Comparison of ENCODE assay signal across 8 cellular contexts in genomic region chr1:43936470-43937151, GRCh38. TPM values are rescaled to one million over a fixed set of nuclear protein-coding genes. Genes with fewer than 3 reads are reported as not detected.
A peak's percentile ranks its signal among the peaks of the same experiment; 100 is the strongest.
DNase-seq lines count a peak whose midpoint lies in the region; ATAC-seq and TF ChIP-seq lines count a peak whose summit lies in the region.
"Had no signal": no experiment of that assay in that cellular context is flagged by ENCODE, and none has a peak within 500 bp of the region (broad histone marks: within the 10 kb centered on the region; RNA-seq: fewer than 3 reads in every experiment).

No MANE protein-coding gene starts in this region.

- CTCF ChIA-PET in mammary epithelial cell (lab: Charles Lee; ENCODE audit: low non-redundant PET), result interaction anchor here (0.6 kb wide), 2 partner anchors 24 to 171 kb away, joined by 3 to 4 read pairs; no protein-coding TSS in a partner anchor
- CTCF ChIA-PET in naive thymus-derived CD4-positive, alpha-beta T cell (lab: Charles Lee), result no interaction called here

- H3K36me3 Mint-ChIP-seq in naive thymus-derived CD4-positive, alpha-beta T cell, result peaks cover 0 to 6% (median 4%) of the 10 kb centered on the region in 5 donors
- H3K36me3 Mint-ChIP-seq: activated naive CD4-positive, alpha-beta T cell treated with anti-CD3 and anti-CD28 coated beads, Interleukin-2, amount 50 U/mL, for 72 hours had no signal

- ATAC-seq in naive thymus-derived CD4-positive, alpha-beta T cell, result peak; percentile 30
- ATAC-seq in GM21825 (IDR thresholded peaks at IDR 0.05; ENCODE audit: unreplicated experiment), result no peak

- peak overlapping the region; percentile 99 for H3K4me2 ChIP-seq in mammary epithelial cell (ENCODE audit: insufficient read depth, low read depth, low read length)

- no peaks in the 10 kb centered on the region for H3K9me3 ChIP-seq in mammary epithelial cell (replicated peaks; ENCODE audit: insufficient read depth, low read length)
- H3K9me3 ChIP-seq in naive thymus-derived CD4-positive, alpha-beta T cell (ENCODE audit: control insufficient read depth in 2 of 3, low read length in 3 of 3), result no peaks in the 10 kb centered on the region

- H3K4me3 Mint-ChIP-seq in naive thymus-derived CD4-positive, alpha-beta T cell, result peak overlapping the region in 8 of 10 donors; percentile 20 to 83 (median 58)
- H3K4me3 Mint-ChIP-seq: CD4-positive, alpha-beta T cell had no signal

- H3K27ac ChIP-seq in mammary epithelial cell (ENCODE audit: insufficient read depth, low read depth, low read length), result peak overlapping the region; percentile 46
- H3K27ac ChIP-seq in naive thymus-derived CD4-positive, alpha-beta T cell (ENCODE audit: low read depth, low read length), result no peak overlapping the region

- 34% methylated on average over 10 of the region's 49 CpGs for WGBS in mammary epithelial cell (ENCODE audit: low coverage, missing lambda C conversion rate)

- H3K27ac Mint-ChIP-seq in naive thymus-derived CD4-positive, alpha-beta T cell, result no peak overlapping the region
- H3K27ac Mint-ChIP-seq: activated naive CD4-positive, alpha-beta T cell treated with anti-CD3 and anti-CD28 coated beads, Interleukin-2, amount 50 U/mL, for 72 hours; CD4-positive, alpha-beta T cell had no signal

- peak overlapping the region; percentile 45 for H3K9ac ChIP-seq in mammary epithelial cell (ENCODE audit: insufficient read depth, low read length)

- no peak overlapping the region for H2AFZ ChIP-seq in mammary epithelial cell (ENCODE audit: low read depth, low read length)

- intact Hi-C loops in mammary epithelial cell (cut with micrococcal nuclease), result loop anchor here (1.0 to 10.0 kb wide), 4 partner anchors 10 to 702 kb away; partner anchors contain the start of gene IPO13
- intact Hi-C loops in naive thymus-derived CD4-positive, alpha-beta T cell (cut with micrococcal nuclease), result loop anchor here in 1 of 2 donors (10.0 kb wide), 1 partner anchor 712 kb away; no protein-coding TSS in a partner anchor

- DNase-seq in NCI-H2081 (lab: John Stamatoyannopoulos, UW) (peak; percentile 52 to 62), NCI-H2081 treated with DMSO at 0.1 percent for 48 hours (lab: John Stamatoyannopoulos, UW) (no peak), mammary epithelial cell (peak; percentile 31), NCI-H2171 (lab: John Stamatoyannopoulos, UW) (no peak)
- DNase-seq in naive thymus-derived CD4-positive, alpha-beta T cell, result peak in 1 of 9 donors; percentile 33

- no peaks in the 10 kb centered on the region for H3K27me3 ChIP-seq in mammary epithelial cell (ENCODE audit: insufficient read depth, low read length)
- peaks cover 9 to 19% of the 10 kb centered on the region in 2 donors for H3K27me3 ChIP-seq in naive thymus-derived CD4-positive, alpha-beta T cell (ENCODE audit: control insufficient read depth in 2 of 2, insufficient read depth in 2 of 2, low read length in 2 of 2)

- TSS peak; percentile 11 for BruUV-seq in mammary epithelial cell (replicated peaks; lab: Mats Ljungman, UMichigan)

- TF ChIP-seq CTCF in mammary epithelial cell (conservative IDR thresholded peaks at IDR 0.05 in 1 of 2, IDR thresholded peaks at IDR 0.05 in 1 of 2; ENCODE audit: extremely low read depth in 1 of 2, insufficient read depth in 1 of 2, low read depth in 1 of 2, low read length in 2 of 2), result peak; percentile 22 to 32

- dilution Hi-C loops in mammary epithelial cell (cut with HindIII; ENCODE audit: low sequenced_read_pairs), result loop anchor here (5.0 to 25.0 kb wide), 2 partner anchors 169 to 399 kb away; partner anchors contain the start of gene PTPRF

- H3K4me1 ChIP-seq in mammary epithelial cell (ENCODE audit: insufficient read depth, low read length), result peaks cover 51% of the 10 kb centered on the region
- peaks cover 0 to 9% of the 10 kb centered on the region in 2 donors for H3K4me1 ChIP-seq in naive thymus-derived CD4-positive, alpha-beta T cell (ENCODE audit: control insufficient read depth in 2 of 2, insufficient read depth in 2 of 2, low read length in 2 of 2)

- in situ Hi-C loops in mammary epithelial cell (cut with MboI; ENCODE audit: low sequenced_read_pairs in 2 of 2), result loop anchor here in 1 of 2 donors (10.0 to 25.0 kb wide), 3 partner anchors 108 to 399 kb away; partner anchors contain the start of genes KDM4A and PTPRF

- H4K20me1 ChIP-seq in mammary epithelial cell (ENCODE audit: insufficient read depth, low read length), result no peaks in the 10 kb centered on the region

- peak overlapping the region; percentile 43 to 70 (median 69) for H3K4me3 ChIP-seq in mammary epithelial cell (replicated peaks in 1 of 3; ENCODE audit: insufficient read depth in 1 of 3, low read depth in 2 of 3, low read length in 3 of 3)
- no peak overlapping the region for H3K4me3 ChIP-seq in naive thymus-derived CD4-positive, alpha-beta T cell (ENCODE audit: low read length)

- no peaks in the 10 kb centered on the region for H3K9me3 Mint-ChIP-seq in naive thymus-derived CD4-positive, alpha-beta T cell
- H3K9me3 Mint-ChIP-seq: activated naive CD4-positive, alpha-beta T cell treated with anti-CD3 and anti-CD28 coated beads, Interleukin-2, amount 50 U/mL, for 72 hours; CD4-positive, alpha-beta T cell had no signal

- H3K36me3 ChIP-seq in mammary epithelial cell (ENCODE audit: insufficient read depth, low read length), result no peaks in the 10 kb centered on the region
- H3K36me3 ChIP-seq in naive thymus-derived CD4-positive, alpha-beta T cell (ENCODE audit: control insufficient read depth in 2 of 3, insufficient read depth in 3 of 3, low read length in 3 of 3), result no peaks in the 10 kb centered on the region

- POLR2A ChIA-PET in naive thymus-derived CD4-positive, alpha-beta T cell (lab: Charles Lee), result no interaction called here

- H3K27me3 Mint-ChIP-seq in naive thymus-derived CD4-positive, alpha-beta T cell, result peaks cover 21 to 29% (median 26%) of the 10 kb centered on the region in 5 donors

- peaks cover 65% of the 10 kb centered on the region for H3K79me2 ChIP-seq in mammary epithelial cell (ENCODE audit: insufficient read depth, low read length)

- H3K4me1 Mint-ChIP-seq in naive thymus-derived CD4-positive, alpha-beta T cell, result peaks cover 10 to 29% (median 14%) of the 10 kb centered on the region in 7 donors

RNA-seq across cellular contexts. Expression of gene ARTN, which starts 3.0 kb away (rescaled TPM):
- total RNA-seq in mammary epithelial cell, result 100 to 1,000 TPM in 1 of 2 donors, 10 to 100 TPM in 1; 22.8 to 105 TPM
- polyA plus RNA-seq in mammary epithelial cell, result 47.1 TPM
- polyA minus RNA-seq in mammary epithelial cell, result 21.8 TPM
- total RNA-seq in naive thymus-derived CD4-positive, alpha-beta T cell, result 1 to 10 TPM in 1 of 5 experiments, under 1 TPM in 4; 0.51 to 2.2 (median 0.68) TPM
- polyA plus RNA-seq in naive thymus-derived CD4-positive, alpha-beta T cell, result not detected

RNA-seq across cellular contexts. Expression of gene IPO13, which starts 10.1 kb away (rescaled TPM):
- total RNA-seq in mammary epithelial cell, result 10 to 100 TPM; 35.5 to 53.0 TPM
- 38.6 TPM for polyA plus RNA-seq in mammary epithelial cell
- polyA minus RNA-seq in mammary epithelial cell, result 64.5 TPM
- total RNA-seq in naive thymus-derived CD4-positive, alpha-beta T cell, result 10 to 100 TPM; 10.1 to 32.3 (median 17.0) TPM
- 10 to 100 TPM; 13.0 to 15.2 TPM for polyA plus RNA-seq in naive thymus-derived CD4-positive, alpha-beta T cell

RNA-seq across cellular contexts. Expression of gene DPH2, which starts 33.2 kb away (rescaled TPM):
- 10 to 100 TPM; 28.4 to 31.7 TPM for total RNA-seq in mammary epithelial cell
- polyA plus RNA-seq in mammary epithelial cell, result 34.8 TPM
- 34.2 TPM for polyA minus RNA-seq in mammary epithelial cell
- 10 to 100 TPM; 21.3 to 40.1 (median 29.4) TPM for total RNA-seq in naive thymus-derived CD4-positive, alpha-beta T cell
- polyA plus RNA-seq in naive thymus-derived CD4-positive, alpha-beta T cell, result 10 to 100 TPM; 29.4 to 40.9 TPM

RNA-seq across cellular contexts. Expression of gene ATP6V0B, which starts 38.1 kb away (rescaled TPM):
- 100 to 1,000 TPM in 1 of 2 donors, 10 to 100 TPM in 1; 84.4 to 127 TPM for total RNA-seq in mammary epithelial cell
- 199 TPM for polyA plus RNA-seq in mammary epithelial cell
- polyA minus RNA-seq in mammary epithelial cell, result 104 TPM
- total RNA-seq in naive thymus-derived CD4-positive, alpha-beta T cell, result 100 to 1,000 TPM in 2 of 5 experiments, 10 to 100 TPM in 3; 47.3 to 152 (median 69.3) TPM
- polyA plus RNA-seq in naive thymus-derived CD4-positive, alpha-beta T cell, result 100 to 1,000 TPM; 147 to 166 TPM

RNA-seq across cellular contexts. Expression of gene B4GALT2, which starts 42.4 kb away (rescaled TPM):
- 100 to 1,000 TPM in 1 of 2 donors, 10 to 100 TPM in 1; 88.2 to 103 TPM for total RNA-seq in mammary epithelial cell
- polyA plus RNA-seq in mammary epithelial cell, result 71.7 TPM
- polyA minus RNA-seq in mammary epithelial cell, result 102 TPM
- total RNA-seq in naive thymus-derived CD4-positive, alpha-beta T cell, result 10 to 100 TPM in 1 of 5 experiments, 1 to 10 TPM in 2, under 1 TPM in 2; 0.49 to 16.9 (median 1.6) TPM
- not detected for polyA plus RNA-seq in naive thymus-derived CD4-positive, alpha-beta T cell

Comparison
In these comparisons a context has a peak if more than half of its experiments do, and no peak if none do; other contexts are left out.
1. DNase-seq: peak in NCI-H2081 (2 of 2) and mammary epithelial cell (single experiment); none in NCI-H2081 treated with DMSO at 0.1 percent for 48 hours (single experiment) and NCI-H2171 (single experiment).
2. RNA of gene ARTN, which starts 3.0 kb away (total RNA-seq): 22.8 to 105 TPM in mammary epithelial cell; 0.51 to 2.2 TPM in naive thymus-derived CD4-positive, alpha-beta T cell; every median in the first group is over 4 times any median in the second.